In the genomic region with DNA sequence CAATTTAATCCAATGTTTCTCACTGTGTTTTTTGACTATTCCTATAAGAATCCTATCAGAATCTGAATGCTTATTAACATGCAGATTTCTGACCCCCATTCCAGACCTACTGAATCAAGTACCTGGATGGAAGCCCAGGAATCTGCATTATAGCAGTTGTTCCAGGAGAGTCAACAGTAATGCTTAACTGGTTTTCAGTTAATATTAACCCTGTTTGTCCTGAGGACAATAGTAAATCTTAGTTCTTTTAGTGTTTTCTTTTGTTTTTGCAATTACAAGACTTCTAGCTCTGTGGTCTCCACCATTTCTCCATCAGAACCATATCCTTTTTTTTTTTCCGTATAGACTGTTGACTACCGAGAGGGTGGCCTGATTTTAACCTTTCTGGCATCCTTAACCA, we compare ENCODE assay signal across 18 cellular contexts.
DNase-seq lines count a peak whose midpoint lies in the region; TF ChIP-seq lines count a peak whose summit lies in the region.
"Had no signal": no experiment of that assay in that cellular context is flagged by ENCODE, and none has a peak within 500 bp of the region (broad histone marks: within the 10 kb centered on the region; RNA-seq: fewer than 3 reads in every experiment).

No MANE protein-coding gene starts in this region.

- H3K4me3 ChIP-seq in epithelial cell of proximal tubule (ENCODE audit: low read depth, low read length) (no peak overlapping the region), lower leg skin (ENCODE audit: low read depth, poor library complexity, severe bottlenecking) (no peak overlapping the region)
- H3K4me3 ChIP-seq: BLaER1 had no signal

- TF ChIP-seq CTCF in epithelial cell of proximal tubule (conservative IDR thresholded peaks at IDR 0.05; ENCODE audit: low read depth, low read length): no peak
- TF ChIP-seq CTCF in lower leg skin (IDR thresholded peaks at IDR 0.05): no peak

- WGBS in lower leg skin, 2 donors: 75 to 84% methylated on average over 2 of the region's 2 CpGs

- DNase-seq in NCI-H69 (lab: John Stamatoyannopoulos, UW) (peak; percentile 56), epithelial cell of proximal tubule (ENCODE audit: low read depth) (peak; percentile 44), kidney tubule cell (ENCODE audit: low spot score) (peak; percentile 19), renal cortical epithelial cell (ENCODE audit: low read depth) (peak; percentile 90), HuH-7.5 (ENCODE audit: low spot score) (no peak), lower leg skin (ENCODE audit: low spot score in 2 of 2) (no peak)
- DNase-seq in activated naive CD4-positive, alpha-beta T cell treated with Interleukin-2 at 50 U/mL for 16 hours: no peak
- DNase-seq: 8988T; ACHN; BE2C; C1 segment of cervical spinal cord; CD4-positive, alpha-beta memory T cell; CD4-positive, CD25-positive, alpha-beta regulatory T cell; CD8-positive, alpha-beta memory T cell; DMS153; DMS79 treated with DMSO at 0.1 percent for 48 hours; GF-D8 had no signal

- no peak for TF ChIP-seq POLR2A in lower leg skin (IDR thresholded peaks at IDR 0.05)

- intact Hi-C loops in lower leg skin (cut with DNase I; ENCODE audit: low total_unique reads): no loop called here

Comparison
In these comparisons a context has a peak if more than half of its experiments do, and no peak if none do; other contexts are left out.
1. DNase-seq: peak in NCI-H69 (single experiment), epithelial cell of proximal tubule (single experiment), kidney tubule cell (single experiment) and renal cortical epithelial cell (single experiment); none in activated naive CD4-positive, alpha-beta T cell treated with Interleukin-2 at 50 U/mL for 16 hours (single experiment), HuH-7.5 (single experiment) and lower leg skin (0 of 2).